ENCODE assay signal across 23 cellular contexts in the genomic region with DNA sequence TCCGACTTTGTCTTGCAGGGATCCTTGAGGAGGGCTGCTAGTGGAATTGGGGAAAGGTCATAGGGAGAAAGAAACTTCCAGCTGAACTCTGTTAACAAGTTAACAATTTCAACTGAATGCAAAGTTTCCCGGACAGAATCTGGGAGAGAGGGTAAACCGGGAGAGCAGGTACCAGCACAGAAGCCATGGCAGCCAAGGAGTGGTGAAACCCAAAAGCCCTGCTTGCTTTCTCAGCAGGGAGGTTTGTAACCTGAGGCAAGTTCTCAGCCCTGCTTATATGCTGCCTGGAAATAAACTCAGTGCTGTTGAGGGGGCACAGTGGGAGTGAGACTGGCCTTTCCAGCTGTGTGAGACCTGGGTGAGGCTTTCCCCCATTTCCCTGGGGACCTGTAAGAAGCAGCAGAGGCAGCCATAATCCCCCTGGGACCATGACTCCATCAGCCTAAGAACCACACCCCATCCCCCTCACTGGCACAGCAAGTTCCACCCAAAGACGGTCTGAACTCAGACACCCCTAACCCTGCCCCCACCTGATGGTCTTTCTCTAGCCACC.
DNase-seq lines count a peak whose midpoint lies in the region; ATAC-seq and TF ChIP-seq lines count a peak whose summit lies in the region.
"Had no signal": no experiment of that assay in that cellular context is flagged by ENCODE, and none has a peak within 500 bp of the region (broad histone marks: within the 10 kb centered on the region; RNA-seq: fewer than 3 reads in every experiment).

No MANE protein-coding gene starts in this region.

- POLR2A ChIA-PET in activated B cell treated with CpG ODN at 0.5 μM for 24 hours (lab: Charles Lee) = no interaction called here

- intact Hi-C loops in activated B cell treated with CpG ODN at 0.5 μM for 24 hours (cut with micrococcal nuclease) = no loop called here

- H3K4me3 ChIP-seq in BLaER1 treated with 17β-estradiol and CSF1 and Interleukin-3, amounts not matched to agents 10 nM and 100 nM = no peak overlapping the region
- H3K4me3 ChIP-seq in NB4 (ENCODE audit: low read depth, low read length) = peak overlapping the region; percentile 10
- H3K4me3 ChIP-seq: A549, MG63, SJSA1 had no signal

- CTCF ChIA-PET in activated B cell treated with CpG ODN at 0.5 μM for 24 hours (lab: Charles Lee) = no interaction called here

- no peak overlapping the region; a peak in 1 of 22 replicates for H3K27ac ChIP-seq in BLaER1 treated with 17β-estradiol and CSF1 and Interleukin-3, amounts not matched to agents 10 nM and 100 nM
- H3K27ac ChIP-seq in substantia nigra (ENCODE audit: low read depth, low read length, poor library complexity, severe bottlenecking) = no peak overlapping the region
- H3K27ac ChIP-seq: A549, SJSA1 had no signal

- H3K27me3 Mint-ChIP-seq in activated B cell treated with CpG ODN at 0.5 μM for 24 hours = no peaks in the 10 kb centered on the region
- H3K27me3 Mint-ChIP-seq in stimulated activated naive B cell treated with anti-CD40 and anti-IgM and Interleukin-4, amounts not matched to agents 10 μg/mL and 1 μg/mL and 100 μg/mL, for 72 hours = no peaks in the 10 kb centered on the region
- H3K27me3 Mint-ChIP-seq: CD4-positive, alpha-beta memory T cell had no signal

- ATAC-seq in activated B cell treated with CpG ODN at 0.5 μM for 24 hours (ENCODE audit: low read depth) (peak; percentile 47), GM18517 (IDR thresholded peaks at IDR 0.05; ENCODE audit: unreplicated experiment) (no peak)
- peak; percentile 62 to 75 for ATAC-seq in stimulated activated naive B cell treated with anti-CD40 and anti-IgM and Interleukin-4, amounts not matched to agents 10 μg/mL and 1 μg/mL and 100 μg/mL, for 72 hours (replicated peaks)
- ATAC-seq: A549, Right ventricle myocardium inferior had no signal

- H3K36me3 ChIP-seq in BLaER1 treated with 17β-estradiol and CSF1 and Interleukin-3, amounts not matched to agents 10 nM and 100 nM = no peaks in the 10 kb centered on the region; a peak in 1 of 22 replicates
- H3K36me3 ChIP-seq: MG63, SJSA1 had no signal

- peaks cover 15% of the 10 kb centered on the region for H3K36me3 Mint-ChIP-seq in activated B cell treated with CpG ODN at 0.5 μM for 24 hours (ENCODE audit: low read depth)
- peaks cover 15 to 42% of the 10 kb centered on the region in 2 donors for H3K36me3 Mint-ChIP-seq in stimulated activated naive B cell treated with anti-CD40 and anti-IgM and Interleukin-4, amounts not matched to agents 10 μg/mL and 1 μg/mL and 100 μg/mL, for 72 hours

- no peak overlapping the region for H3K4me3 Mint-ChIP-seq in activated B cell treated with CpG ODN at 0.5 μM for 24 hours
- H3K4me3 Mint-ChIP-seq in stimulated activated naive B cell treated with anti-CD40 and anti-IgM and Interleukin-4, amounts not matched to agents 10 μg/mL and 1 μg/mL and 100 μg/mL, for 72 hours = peak overlapping the region in 1 of 2 donors; percentile 49
- H3K4me3 Mint-ChIP-seq: CD4-positive, alpha-beta memory T cell; HFFc6; T-helper 1 cell treated with Interleukin-12 subunit alpha and Interleukin-12 subunit beta and Interleukin-4 antibody, amounts not matched to agents 30 μg/mL and 1 μg/mL, for 36 hours had no signal

- H3K4me1 Mint-ChIP-seq in activated B cell treated with CpG ODN at 0.5 μM for 24 hours = peaks cover 14% of the 10 kb centered on the region
- peaks cover 14 to 31% of the 10 kb centered on the region in 2 donors for H3K4me1 Mint-ChIP-seq in stimulated activated naive B cell treated with anti-CD40 and anti-IgM and Interleukin-4, amounts not matched to agents 10 μg/mL and 1 μg/mL and 100 μg/mL, for 72 hours
- H3K4me1 Mint-ChIP-seq: CD4-positive, alpha-beta memory T cell had no signal

- peaks cover 24 to 38% (median 28%) of the 10 kb centered on the region in 11 experiments for H3K9me3 ChIP-seq in BLaER1 treated with 17β-estradiol and CSF1 and Interleukin-3, amounts not matched to agents 10 nM and 100 nM (replicated peaks in 1 of 11)
- H3K9me3 ChIP-seq: A549, Caco-2, SJSA1 had no signal

- H3K9ac ChIP-seq in BLaER1 treated with 17β-estradiol and CSF1 and Interleukin-3, amounts not matched to agents 10 nM and 100 nM = no peak overlapping the region

- no peak for TF ChIP-seq POLR2A in NB4 (IDR thresholded peaks at IDR 0.05; ENCODE audit: extremely low read depth, insufficient read length)

- no peaks in the 10 kb centered on the region for H4K20me1 ChIP-seq in BLaER1 treated with 17β-estradiol and CSF1 and Interleukin-3, amounts not matched to agents 10 nM and 100 nM

- peaks cover 0 to 19% (median 15%) of the 10 kb centered on the region in 10 experiments; a peak in 16 of 20 replicates for H3K4me1 ChIP-seq in BLaER1 treated with 17β-estradiol and CSF1 and Interleukin-3, amounts not matched to agents 10 nM and 100 nM
- H3K4me1 ChIP-seq: A549, Caco-2, SJSA1 had no signal

- TF ChIP-seq CTCF in NB4 (IDR thresholded peaks at IDR 0.05; ENCODE audit: low read depth, low read length) = no peak
- no peak for TF ChIP-seq CTCF in activated B cell treated with CpG ODN at 0.5 μM for 24 hours (IDR thresholded peaks at IDR 0.05)

- H3K9me3 Mint-ChIP-seq in activated B cell treated with CpG ODN at 0.5 μM for 24 hours = peaks cover 15% of the 10 kb centered on the region
- H3K9me3 Mint-ChIP-seq in stimulated activated naive B cell treated with anti-CD40 and anti-IgM and Interleukin-4, amounts not matched to agents 10 μg/mL and 1 μg/mL and 100 μg/mL, for 72 hours = peaks cover 16 to 18% of the 10 kb centered on the region in 2 donors

- DNase-seq in NB4 (ENCODE audit: low read depth) (peak; percentile 92), activated B cell treated with CpG ODN at 0.5 μM for 24 hours (no peak), DMS79 treated with DMSO at 0.1 percent for 48 hours (lab: John Stamatoyannopoulos, UW) (no peak), substantia nigra (lab: John Stamatoyannopoulos, UW) (no peak)
- DNase-seq in stimulated activated naive B cell treated with anti-CD40 and anti-IgM and Interleukin-4, amounts not matched to agents 10 μg/mL and 1 μg/mL and 100 μg/mL, for 72 hours = peak; percentile 16
- DNase-seq: Caco-2; CD4-positive, alpha-beta memory T cell; DMS 273 treated with DMSO at 0.1 percent for 48 hours; HFFc6; Kasumi-1; MG63; NCI-H1092; NCI-H1436; NCI-H187 treated with DMSO at 0.1 percent for 48 hours; NCI-H2227 treated with DMSO at 0.1 percent for 48 hours; NCI-H510A; NCI-H748 treated with DMSO at 0.1 percent for 48 hours had no signal

- no peak overlapping the region for H3K27ac Mint-ChIP-seq in activated B cell treated with CpG ODN at 0.5 μM for 24 hours
- H3K27ac Mint-ChIP-seq in stimulated activated naive B cell treated with anti-CD40 and anti-IgM and Interleukin-4, amounts not matched to agents 10 μg/mL and 1 μg/mL and 100 μg/mL, for 72 hours = no peak overlapping the region
- H3K27ac Mint-ChIP-seq: HFFc6; T-helper 1 cell treated with Interleukin-12 subunit alpha and Interleukin-12 subunit beta and Interleukin-4 antibody, amounts not matched to agents 30 μg/mL and 1 μg/mL, for 36 hours had no signal

- no peaks in the 10 kb centered on the region for H3K27me3 ChIP-seq in BLaER1 treated with 17β-estradiol and CSF1 and Interleukin-3, amounts not matched to agents 10 nM and 100 nM
- H3K27me3 ChIP-seq: MG63, SJSA1 had no signal

- peak overlapping the region in 10 of 11 experiments; percentile 7 to 79 (median 62); a peak in 20 of 22 replicates for H3K4me2 ChIP-seq in BLaER1 treated with 17β-estradiol and CSF1 and Interleukin-3, amounts not matched to agents 10 nM and 100 nM
- H3K4me2 ChIP-seq: A549 had no signal

Comparison
In these comparisons a context has a peak if more than half of its experiments do, and no peak if none do; other contexts are left out.
1. DNase-seq: peak in NB4 (single experiment) and stimulated activated naive B cell treated with anti-CD40 and anti-IgM and Interleukin-4, amounts not matched to agents 10 μg/mL and 1 μg/mL and 100 μg/mL, for 72 hours (single experiment); none in activated B cell treated with CpG ODN at 0.5 μM for 24 hours (single experiment), DMS79 treated with DMSO at 0.1 percent for 48 hours (single experiment) and substantia nigra (0 of 49).